ENCODE assay signal across 31 cellular contexts in genomic region chr22:22080270-22080669, GRCh38.
DNase-seq lines count a peak whose midpoint lies in the region; ATAC-seq and TF ChIP-seq lines count a peak whose summit lies in the region.
"Had no signal": no experiment of that assay in that cellular context is flagged by ENCODE, and none has a peak within 500 bp of the region (broad histone marks: within the 10 kb centered on the region; RNA-seq: fewer than 3 reads in every experiment).

No MANE protein-coding gene starts in this region.

- H3K4me3 ChIP-seq in IMR-90 (ENCODE audit: insufficient read depth, low read depth, low read length) (no peak overlapping the region), suprapubic skin (no peak overlapping the region)
- H3K4me3 ChIP-seq: adrenal gland; BLaER1 treated with 17β-estradiol and CSF1 and Interleukin-3, amounts not matched to agents 10 nM and 100 nM; ovary had no signal

- dilution Hi-C loops in IMR-90 (cut with HindIII; ENCODE audit: low sequenced_read_pairs, unreplicated experiment) = no loop called here

- no peaks in the 10 kb centered on the region for H3K79me1 ChIP-seq in IMR-90 (ENCODE audit: low read depth in 1 of 2, low read length in 2 of 2)

- H2BK15ac ChIP-seq in IMR-90 (ENCODE audit: low read depth, low read length) = no peak overlapping the region

- DNase-seq in IMR-90 (no peak), NCI-H2171 treated with DMSO at 0.1 percent for 48 hours (lab: John Stamatoyannopoulos, UW) (peak; percentile 92), cerebellum (ENCODE audit: low spot score) (peak; percentile 10), pons (ENCODE audit: low spot score) (peak; percentile 2), NCI-H526 (lab: John Stamatoyannopoulos, UW) (no peak), occipital lobe (lab: John Stamatoyannopoulos, UW) (no peak), suprapubic skin (ENCODE audit: low spot score in 2 of 2) (no peak)
- DNase-seq: activated CD4-positive, alpha-beta T cell treated with anti-CD3 and anti-CD28 coated beads for 48 hours; activated naive CD4-positive, alpha-beta T cell; activated T-cell treated with anti-CD3 and anti-CD28 coated beads, Interleukin-2, amount 50 U/mL, for 48 hours; adrenal gland; brain microvascular endothelial cell; DMS79; effector memory CD4-positive, alpha-beta T cell; GF-D8; head of caudate nucleus; Karpas-422; kidney; naive thymus-derived CD8-positive, alpha-beta T cell; NCI-H1092 treated with DMSO at 0.1 percent for 48 hours; NCI-H2029 treated with DMSO at 0.1 percent for 48 hours; NCI-H226; ovary; retina; SIG-M5; stimulated activated CD4-positive, alpha-beta T cell treated with anti-CD3 and anti-CD28 coated beads, Interleukin-2, amount 100 ng/mL, for 24 hours; T-helper 9 cell; trophoblast cell; WERI-Rb-1 had no signal

- no peak overlapping the region for H4K91ac ChIP-seq in IMR-90 (ENCODE audit: insufficient read depth, low read depth, low read length)

- no peak overlapping the region for H2BK5ac ChIP-seq in IMR-90 (ENCODE audit: low read depth, low read length, poor library complexity, severe bottlenecking)

- H3K56ac ChIP-seq in IMR-90 (ENCODE audit: extremely low read depth, insufficient read depth, low read length) = no peak overlapping the region

- no peaks in the 10 kb centered on the region for H4K20me1 ChIP-seq in IMR-90 (ENCODE audit: insufficient read depth, low read length)
- H4K20me1 ChIP-seq: BLaER1 treated with 17β-estradiol and CSF1 and Interleukin-3, amounts not matched to agents 10 nM and 100 nM had no signal

- no peak overlapping the region for H3K27ac ChIP-seq in IMR-90 (ENCODE audit: insufficient read depth, low read length)
- no peak overlapping the region for H3K27ac ChIP-seq in suprapubic skin
- H3K27ac ChIP-seq: adrenal gland; BLaER1 treated with 17β-estradiol and CSF1 and Interleukin-3, amounts not matched to agents 10 nM and 100 nM; brain microvascular endothelial cell; ovary; WERI-Rb-1 had no signal

- CTCF ChIA-PET in IMR-90 (lab: Yijun Ruan, JAX) = no interaction called here

- no peak overlapping the region for H3K18ac ChIP-seq in IMR-90 (ENCODE audit: low read depth, low read length)

- H3K27me3 ChIP-seq in IMR-90 (ENCODE audit: control insufficient read depth, insufficient read depth, low read length) = peaks cover 16% of the 10 kb centered on the region
- peaks cover 47% of the 10 kb centered on the region for H3K27me3 ChIP-seq in suprapubic skin
- H3K27me3 ChIP-seq: BLaER1 treated with 17β-estradiol and CSF1 and Interleukin-3, amounts not matched to agents 10 nM and 100 nM; ovary had no signal

- no peaks in the 10 kb centered on the region for H3K36me3 ChIP-seq in IMR-90 (ENCODE audit: control insufficient read depth, insufficient read depth, low read length)
- no peaks in the 10 kb centered on the region for H3K36me3 ChIP-seq in suprapubic skin
- H3K36me3 ChIP-seq: adrenal gland; BLaER1 treated with 17β-estradiol and CSF1 and Interleukin-3, amounts not matched to agents 10 nM and 100 nM; brain microvascular endothelial cell; ovary; WERI-Rb-1 had no signal

- H3K4me2 ChIP-seq in IMR-90 (ENCODE audit: low read depth, low read length) = no peak overlapping the region
- H3K4me2 ChIP-seq: BLaER1 treated with 17β-estradiol and CSF1 and Interleukin-3, amounts not matched to agents 10 nM and 100 nM had no signal

- H3K23ac ChIP-seq in IMR-90 (ENCODE audit: low read depth, low read length) = no peak overlapping the region

- H2AK5ac ChIP-seq in IMR-90 (ENCODE audit: low read depth, low read length) = no peak overlapping the region

- H3K9me1 ChIP-seq in IMR-90 (ENCODE audit: insufficient read depth, low read length) = peaks cover 8% of the 10 kb centered on the region; the same call in 1 of the 2 replicates

- no peak for TF ChIP-seq RAD21 in IMR-90 (IDR thresholded peaks at IDR 0.05; ENCODE audit: low read length)

- in situ Hi-C loops in IMR-90 (cut with MboI; ENCODE audit: low sequenced_read_pairs) = no loop called here

- H2BK120ac ChIP-seq in IMR-90 (ENCODE audit: low read depth, low read length) = no peak overlapping the region

- H3K9me3 ChIP-seq in IMR-90 (ENCODE audit: control insufficient read depth, insufficient read depth, low read length) (no peaks in the 10 kb centered on the region), suprapubic skin (no peaks in the 10 kb centered on the region)
- H3K9me3 ChIP-seq: adrenal gland; BLaER1 treated with 17β-estradiol and CSF1 and Interleukin-3, amounts not matched to agents 10 nM and 100 nM; ovary had no signal

- H3K14ac ChIP-seq in IMR-90 (replicated peaks; ENCODE audit: low read depth, low read length) = no peak overlapping the region

- no peak overlapping the region for H2AK9ac ChIP-seq in IMR-90 (replicated peaks; ENCODE audit: low read depth, low read length, poor library complexity)

- peak; percentile 64 for ATAC-seq in IMR-90 (ENCODE audit: low read depth)
- ATAC-seq: naive thymus-derived CD8-positive, alpha-beta T cell; Panc1 had no signal

- no peak for TF ChIP-seq EP300 in suprapubic skin (IDR thresholded peaks at IDR 0.05)

- H4K8ac ChIP-seq in IMR-90 (ENCODE audit: low read depth in 2 of 2, low read length in 2 of 2) = no peak overlapping the region; a peak in 1 of 4 replicates

- no peak overlapping the region for H2AFZ ChIP-seq in IMR-90 (replicated peaks; ENCODE audit: low read length, poor library complexity)

- intact Hi-C loops in IMR-90 (cut with micrococcal nuclease) = no loop called here

- peaks cover 5% of the 10 kb centered on the region; the same call in 1 of the 2 replicates for H3K4me1 ChIP-seq in IMR-90 (ENCODE audit: control insufficient read depth, insufficient read depth, low read length)
- H3K4me1 ChIP-seq in suprapubic skin = no peaks in the 10 kb centered on the region
- H3K4me1 ChIP-seq: adrenal gland had no signal

- TF ChIP-seq CTCF in IMR-90 (conservative IDR thresholded peaks at IDR 0.05; ENCODE audit: low read depth, low read length) = no peak
- no peak for TF ChIP-seq CTCF in suprapubic skin (IDR thresholded peaks at IDR 0.05)

- H3K4ac ChIP-seq in IMR-90 (ENCODE audit: low read depth, low read length) = no peak overlapping the region

- no CpG with 5 or more reads among the region's 2 CpGs for WGBS in IMR-90 (ENCODE audit: extremely low coverage in 2 of 2, insufficient read length in 1 of 2), 2 experiments
- 67% methylated on average over 2 of the region's 2 CpGs for WGBS in suprapubic skin

- POLR2A ChIA-PET in IMR-90 (lab: Charles Lee; ENCODE audit: unreplicated experiment) = no interaction called here

- no peak overlapping the region for H3K9ac ChIP-seq in IMR-90 (ENCODE audit: low read depth, low read length)
- H3K9ac ChIP-seq: BLaER1 treated with 17β-estradiol and CSF1 and Interleukin-3, amounts not matched to agents 10 nM and 100 nM had no signal

- H2BK20ac ChIP-seq in IMR-90 (ENCODE audit: low read depth, low read length) = no peak overlapping the region

- TF ChIP-seq POLR2A in IMR-90 (IDR thresholded peaks at IDR 0.05; ENCODE audit: low read depth, low read length) (no peak), suprapubic skin (IDR thresholded peaks at IDR 0.05) (no peak)

- BruUV-seq in IMR-90 (replicated peaks; lab: Mats Ljungman, UMichigan) = no TSS peak

- H4K5ac ChIP-seq in IMR-90 (ENCODE audit: low read depth, low read length) = no peak overlapping the region

TF ChIP-seq in IMR-90, 13 proteins besides CTCF, POLR2A, EP300 and RAD21:
- TF ChIP-seq RCOR1 (IDR thresholded peaks at IDR 0.05; ENCODE audit: insufficient replicate concordance, low read length) = no peak
- no peak for TF ChIP-seq RFX5 (IDR thresholded peaks at IDR 0.05; ENCODE audit: low read depth, low read length)
- no peak for TF ChIP-seq CHD1 (IDR thresholded peaks at IDR 0.05; ENCODE audit: low read depth, low read length)
- TF ChIP-seq USF2 (IDR thresholded peaks at IDR 0.05; ENCODE audit: low read depth, low read length) = no peak
- no peak for TF ChIP-seq CEBPB (IDR thresholded peaks at IDR 0.05; ENCODE audit: low read depth, low read length)
- no peak for TF ChIP-seq MAFK (IDR thresholded peaks at IDR 0.05; ENCODE audit: low read depth, low read length)
- TF ChIP-seq MXI1 (IDR thresholded peaks at IDR 0.05; ENCODE audit: borderline replicate concordance, low read depth, low read length) = no peak
- no peak for TF ChIP-seq BHLHE40 (IDR thresholded peaks at IDR 0.05; ENCODE audit: low read depth, low read length)
- no peak for TF ChIP-seq FOS (IDR thresholded peaks at IDR 0.05; ENCODE audit: low read depth, low read length)
- no peak for TF ChIP-seq MAZ (IDR thresholded peaks at IDR 0.05; ENCODE audit: borderline replicate concordance, low read depth, low read length)
- no peak for TF ChIP-seq NFE2L2 (IDR thresholded peaks at IDR 0.05; ENCODE audit: low read depth, low read length)
- TF ChIP-seq ELK1 (IDR thresholded peaks at IDR 0.05; ENCODE audit: borderline replicate concordance, low read depth, low read length) = no peak

Comparison
In these comparisons a context has a peak if more than half of its experiments do, and no peak if none do; other contexts are left out.
1. DNase-seq: peak in NCI-H2171 treated with DMSO at 0.1 percent for 48 hours (single experiment), cerebellum (single experiment) and pons (single experiment); none in IMR-90 (single experiment), NCI-H526 (0 of 2), occipital lobe (single experiment) and suprapubic skin (0 of 2).